8 cellular contexts compared by ENCODE assay signal in genomic region chr6:34393191-34393967, GRCh38. TPM values are rescaled to one million over a fixed set of nuclear protein-coding genes. Genes with fewer than 3 reads are reported as not detected.
A peak's percentile ranks its signal among the peaks of the same experiment; 100 is the strongest.
DNase-seq lines count a peak whose midpoint lies in the region; ATAC-seq, FAIRE-seq and TF ChIP-seq lines count a peak whose summit lies in the region.

No MANE protein-coding gene starts in this region.

- H3K9me3 Mint-ChIP-seq in H9, result peaks cover 12 to 14% of the 10 kb centered on the region in 2 experiments
- H3K9me3 Mint-ChIP-seq in activated CD8-positive, alpha-beta T cell treated with anti-CD3 and anti-CD28 coated beads for 36 hours, result no peaks in the 10 kb centered on the region

- no peak overlapping the region for H2BK120ac ChIP-seq in H9 (ENCODE audit: low read depth, low read length, poor library complexity, severe bottlenecking)

- POLR2A ChIA-PET in A549 (lab: Yijun Ruan, JAX), result no interaction called here
- POLR2A ChIA-PET in activated CD8-positive, alpha-beta T cell treated with anti-CD3 and anti-CD28 coated beads for 36 hours (lab: Charles Lee), result interaction anchor here (0.8 to 3.5 kb wide), 15 partner anchors 11 to 239 kb away, joined by 3 to 18 read pairs (median 4); partner anchors contain the start of gene RPS10

- peaks cover 12% of the 10 kb centered on the region; the same call in 1 of the 2 replicates for H3K79me2 ChIP-seq in H9 (ENCODE audit: insufficient read depth, low read length)

- H2BK12ac ChIP-seq in H9 (ENCODE audit: insufficient read length, low read depth, low read length), result no peak overlapping the region

- H3K23me2 ChIP-seq in H9 (ENCODE audit: insufficient read length, low read depth, low read length, poor library complexity, severe bottlenecking), result peaks cover 9% of the 10 kb centered on the region

- ATAC-seq in A549 (0 out of 6 replicates have a peak, but pooled peaks of 1 of the 2 experiments have one; percentile 1), HG03025 (IDR thresholded peaks at IDR 0.05; ENCODE audit: low FRiP score, unreplicated experiment) (no peak)
- no peak for ATAC-seq in activated CD8-positive, alpha-beta T cell treated with anti-CD3 and anti-CD28 coated beads for 36 hours

- H2BK20ac ChIP-seq in H9 (ENCODE audit: low read depth, low read length, poor library complexity, severe bottlenecking), result no peak overlapping the region

- no peak for TF ChIP-seq RAD21 in A549 (conservative IDR thresholded peaks at IDR 0.05 in 1 of 2, IDR thresholded peaks at IDR 0.05 in 1 of 2)

- TF ChIP-seq CTCF in A549 (IDR thresholded peaks at IDR 0.05) (no peak), H9 (conservative IDR thresholded peaks at IDR 0.05) (no peak), stomach (IDR thresholded peaks at IDR 0.05) (no peak)
- TF ChIP-seq CTCF in activated CD8-positive, alpha-beta T cell treated with anti-CD3 and anti-CD28 coated beads for 36 hours (IDR thresholded peaks at IDR 0.05), result no peak

- no peaks in the 10 kb centered on the region for H3K79me1 ChIP-seq in H9 (ENCODE audit: insufficient read depth, low read depth, low read length, poor library complexity, severe bottlenecking)

- H3K36me3 ChIP-seq in iPS-18a (ENCODE audit: control insufficient read depth, low read depth, low read length), result no peaks in the 10 kb centered on the region
- H3K36me3 ChIP-seq in stomach, result no peaks in the 10 kb centered on the region

- TF ChIP-seq EP300 in A549 (IDR thresholded peaks at IDR 0.05), result no peak
- no peak for TF ChIP-seq EP300 in stomach (IDR thresholded peaks at IDR 0.05)

- H2AK5ac ChIP-seq in H9 (ENCODE audit: insufficient read length, low read length), result no peak overlapping the region

- no peak overlapping the region for H3K23ac ChIP-seq in H9 (ENCODE audit: insufficient read length, low read depth, low read length)

- no peak overlapping the region for H2AFZ ChIP-seq in H9 (ENCODE audit: low read length)

- H3K4ac ChIP-seq in H9 (ENCODE audit: low read depth, low read length), result no peak overlapping the region

- peak overlapping the region; percentile 84 for H3K4me3 ChIP-seq in A549
- peak overlapping the region; percentile 75 for H3K4me3 ChIP-seq in iPS-18a (ENCODE audit: low read length)
- peak overlapping the region; percentile 85 to 99 (median 93) for H3K4me3 ChIP-seq in stomach

- peaks cover 17 to 19% of the 10 kb centered on the region in 2 experiments for H3K4me1 Mint-ChIP-seq in H9
- peaks cover 17% of the 10 kb centered on the region for H3K4me1 Mint-ChIP-seq in activated CD8-positive, alpha-beta T cell treated with anti-CD3 and anti-CD28 coated beads for 36 hours (ENCODE audit: low read depth)

- H3K27ac ChIP-seq in A549, result peak overlapping the region; percentile 61 to 99
- H3K27ac ChIP-seq in H9 (ENCODE audit: insufficient read length, low read depth, low read length), result no peak overlapping the region
- H3K27ac ChIP-seq in iPS-18a (ENCODE audit: low read length), result no peak overlapping the region
- H3K27ac ChIP-seq in stomach, result peak overlapping the region; percentile 92 to 96 (median 95)

- no peak overlapping the region for H4K5ac ChIP-seq in H9 (ENCODE audit: insufficient read length, low read depth, low read length)

- H3K4me1 ChIP-seq in A549, result peaks cover 12% of the 10 kb centered on the region
- H3K4me1 ChIP-seq in H9 (ENCODE audit: insufficient read depth, low read length), result no peaks in the 10 kb centered on the region
- peaks cover 8% of the 10 kb centered on the region for H3K4me1 ChIP-seq in iPS-18a (ENCODE audit: control insufficient read depth, low read depth, low read length)
- peaks cover 23 to 46% (median 35%) of the 10 kb centered on the region in 4 donors for H3K4me1 ChIP-seq in stomach

- peaks cover 4 to 11% (median 5%) of the 10 kb centered on the region in 3 experiments for H3K36me3 Mint-ChIP-seq in H9 (ENCODE audit: insufficient read depth in 1 of 3, low read depth in 3 of 3)
- peaks cover 2% of the 10 kb centered on the region for H3K36me3 Mint-ChIP-seq in activated CD8-positive, alpha-beta T cell treated with anti-CD3 and anti-CD28 coated beads for 36 hours (ENCODE audit: low read depth)

- H3K9me3 ChIP-seq in A549 (peaks cover 3% of the 10 kb centered on the region; the same call in 1 of the 3 replicates), H9 (ENCODE audit: control insufficient read depth, low read depth, low read length) (no peaks in the 10 kb centered on the region), iPS-18a (ENCODE audit: control insufficient read depth, low read depth, low read length) (peaks cover 4% of the 10 kb centered on the region), stomach (peaks cover 0 to 4% (median 2%) of the 10 kb centered on the region in 4 donors)

- H3T11ph ChIP-seq in H9 (ENCODE audit: low read length), result no peak overlapping the region

- H3K9ac ChIP-seq in H9 (ENCODE audit: extremely low read depth, insufficient read length, low read length), result no peak overlapping the region
- H3K9ac ChIP-seq in iPS-18a (ENCODE audit: low read length), result peak overlapping the region; percentile 40

- CTCF ChIA-PET in A549 (lab: Yijun Ruan, JAX), result interaction anchor here (0.6 to 2.5 kb wide), 10 partner anchors 9 to 786 kb away, joined by 3 to 8 read pairs (median 3); no protein-coding TSS in a partner anchor
- CTCF ChIA-PET in activated CD8-positive, alpha-beta T cell treated with anti-CD3 and anti-CD28 coated beads for 36 hours (lab: Charles Lee), result interaction anchor here (0.7 to 4.5 kb wide), 3 partner anchors 67 to 144 kb away, joined by 3 to 32 read pairs (median 4); partner anchors contain the start of gene SMIM29

- no peaks in the 10 kb centered on the region for H4K20me1 ChIP-seq in H9 (ENCODE audit: control insufficient read depth, insufficient read depth, insufficient read length)

- no peak overlapping the region for H3K56ac ChIP-seq in H9 (ENCODE audit: insufficient read length, low read depth, low read length)

- no peak overlapping the region for H4K91ac ChIP-seq in H9 (ENCODE audit: insufficient read length, low read depth, low read length)

- DNase-seq in A549 (ENCODE audit: low read depth in 1 of 2, low spot score in 1 of 2), result no peak
- DNase-seq in H9, result no peak
- DNase-seq in activated CD8-positive, alpha-beta T cell treated with anti-CD3 and anti-CD28 coated beads for 36 hours, result peak; percentile 21
- DNase-seq in stomach, result no peak
- DNase-seq in NCI-H69 (lab: John Stamatoyannopoulos, UW), result no peak
- DNase-seq in iPS-NIHi7 (ENCODE audit: extremely low spot score), result no peak

- no peak overlapping the region for H3K14ac ChIP-seq in H9 (ENCODE audit: insufficient read depth, low read length)

- H3K27me3 Mint-ChIP-seq in H9 (ENCODE audit: low read depth), result peaks cover 4% of the 10 kb centered on the region; the same call in 1 of the 2 replicates
- no peaks in the 10 kb centered on the region for H3K27me3 Mint-ChIP-seq in activated CD8-positive, alpha-beta T cell treated with anti-CD3 and anti-CD28 coated beads for 36 hours

- no peak for FAIRE-seq in A549 (lab: Jason Lieb, UNC)

- H2BK5ac ChIP-seq in H9 (ENCODE audit: insufficient read length, low read length), result no peak overlapping the region

- peak overlapping the region; percentile 31 to 72; a peak in 4 of 5 replicates for H3K4me3 Mint-ChIP-seq in H9
- no peak overlapping the region for H3K4me3 Mint-ChIP-seq in activated CD8-positive, alpha-beta T cell treated with anti-CD3 and anti-CD28 coated beads for 36 hours

- H3K27ac Mint-ChIP-seq in H9, result no peak overlapping the region
- peak overlapping the region; percentile 93 for H3K27ac Mint-ChIP-seq in activated CD8-positive, alpha-beta T cell treated with anti-CD3 and anti-CD28 coated beads for 36 hours

- H2BK15ac ChIP-seq in H9 (ENCODE audit: low read depth, low read length), result no peak overlapping the region

- no peak overlapping the region for H4K8ac ChIP-seq in H9 (replicated peaks; ENCODE audit: insufficient read length, low read depth, low read length)

- TF ChIP-seq POLR2A in A549 (IDR thresholded peaks at IDR 0.05; ENCODE audit: low read length) (no peak), stomach (IDR thresholded peaks at IDR 0.05) (no peak)

- WGBS in A549 (ENCODE audit: missing lambda C conversion rate), result 65% methylated on average over 16 of the region's 16 CpGs
- WGBS in H9 (ENCODE audit: extremely low coverage, insufficient read length, low lambda C conversion rate), result 100% methylated on average over 2 of the region's 16 CpGs
- WGBS in stomach, 5 donors, result 31 to 45% (median 36%) methylated on average over 16 of the region's 16 CpGs

- H3K27me3 ChIP-seq in H9 (ENCODE audit: insufficient read depth, low read length) (no peaks in the 10 kb centered on the region), iPS-18a (ENCODE audit: control insufficient read depth, insufficient read depth, low read length) (no peaks in the 10 kb centered on the region), stomach (no peaks in the 10 kb centered on the region)

- H3K4me2 ChIP-seq in A549, result peak overlapping the region; percentile 78
- peak overlapping the region; percentile 58 for H3K4me2 ChIP-seq in H9 (ENCODE audit: insufficient read depth, insufficient read length, low read length)

- H3K18ac ChIP-seq in H9 (ENCODE audit: insufficient read length, low read depth, low read length), result no peak overlapping the region

- intact Hi-C loops in activated CD8-positive, alpha-beta T cell treated with anti-CD3 and anti-CD28 coated beads for 36 hours (cut with micrococcal nuclease), result no loop called here
- intact Hi-C loops in stomach (cut with DNase I; ENCODE audit: low total_unique reads), result no loop called here

TF ChIP-seq in A549, 52 proteins besides CTCF, POLR2A, EP300 and RAD21 (continues in another document):
- TF ChIP-seq NFE2L2 (conservative IDR thresholded peaks at IDR 0.05; ENCODE audit: low read length), result no peak

RNA-seq across cellular contexts. Expression of gene NUDT3, which starts 0.9 kb away (rescaled TPM):
- 12.9 and 13.4 TPM in 2 replicates for polyA plus RNA-seq in A549 (2011; rRNA removed)
- polyA plus RNA-seq in A549 (2012; cell fraction: cytosol; rRNA removed), result 4.4 and 5.2 TPM in 2 replicates
- polyA plus RNA-seq in A549 (2012; cell fraction: nucleus; rRNA removed), result 3.1 and 4.6 TPM in 2 replicates
- 5.2 to 5.6 TPM (median 5.5 TPM) in 3 replicates for polyA plus RNA-seq in A549 (2017; fragmentation: RNase III; extraction: RNeasy Plus Mini Kit Qiagen cat#74134 plus additional on column Dnase treatment)
- polyA minus RNA-seq in A549 (2011; rRNA and poly(A)+ RNA removed), result 10.5 and 11.1 TPM in 2 replicates
- 22.7 and 23.6 TPM in 2 replicates for total RNA-seq in H9 (2021)
- 10 to 100 TPM; 15.0 to 15.2 TPM for total RNA-seq in activated CD8-positive, alpha-beta T cell treated with anti-CD3 and anti-CD28 coated beads for 36 hours
- total RNA-seq in stomach, result 10 to 100 TPM in 3 of 5 donors, 1 to 10 TPM in 2; 8.8 to 34.0 (median 22.3) TPM
- 10 to 100 TPM in 2 of 3 donors, 1 to 10 TPM in 1; 8.7 to 13.6 (median 12.6) TPM for polyA plus RNA-seq in stomach

RNA-seq across cellular contexts. Expression of gene RPS10, which starts 32.5 kb away (rescaled TPM):
- 1,532 and 2,051 TPM in 2 replicates for polyA plus RNA-seq in A549 (2011; rRNA removed)
- 2,899 and 3,230 TPM in 2 replicates for polyA plus RNA-seq in A549 (2012; cell fraction: cytosol; rRNA removed)
- 1,476 and 2,150 TPM in 2 replicates for polyA plus RNA-seq in A549 (2012; cell fraction: nucleus; rRNA removed)
- 1,701 to 1,783 TPM (median 1,732 TPM) in 3 replicates for polyA plus RNA-seq in A549 (2017; fragmentation: RNase III; extraction: RNeasy Plus Mini Kit Qiagen cat#74134 plus additional on column Dnase treatment)
- 799 and 1,098 TPM in 2 replicates for polyA minus RNA-seq in A549 (2011; rRNA and poly(A)+ RNA removed)
- 2,330 and 2,392 TPM in 2 replicates for total RNA-seq in H9 (2021)
- 1,000 to 10,000 TPM; 2,208 to 2,269 TPM for total RNA-seq in activated CD8-positive, alpha-beta T cell treated with anti-CD3 and anti-CD28 coated beads for 36 hours
- 1,000 to 10,000 TPM in 4 of 5 donors, 100 to 1,000 TPM in 1; 371 to 2,165 (median 1,796) TPM for total RNA-seq in stomach
- 1,000 to 10,000 TPM; 3,296 to 4,063 (median 3,349) TPM for polyA plus RNA-seq in stomach

Comparison
In these comparisons a context has a peak if more than half of its experiments do, and no peak if none do; other contexts are left out.
1. H3K27ac ChIP-seq: peak in A549 (2 of 2) and stomach (5 of 5); none in H9 (single experiment) and iPS-18a (single experiment).
2. Peak in every context shown above with its lines, with median percentiles within 50 percentile points of each other: H3K4me3 ChIP-seq.